ENCODE assay signal across 8 cellular contexts in genomic region chr6:142478117-142478516, GRCh38.
A peak's percentile ranks its signal among the peaks of the same experiment; 100 is the strongest.
DNase-seq lines count a peak whose midpoint lies in the region; ATAC-seq and TF ChIP-seq lines count a peak whose summit lies in the region.

No MANE protein-coding gene starts in this region.

- POLR2A ChIA-PET in WTC11 (lab: Charles Lee) = no interaction called here

- ATAC-seq in WTC11 (peak; percentile 68), HG02852 (IDR thresholded peaks at IDR 0.05; ENCODE audit: unreplicated experiment) (no peak), GM18861 (IDR thresholded peaks at IDR 0.05; ENCODE audit: unreplicated experiment) (no peak)

- no peak for TF ChIP-seq CTCF in WTC11 (IDR thresholded peaks at IDR 0.05)

- H3K36me3 Mint-ChIP-seq in WTC11 = peaks cover 10% of the 10 kb centered on the region; the same call in 1 of the 2 replicates

- H3K27me3 Mint-ChIP-seq in WTC11 (ENCODE audit: low read depth) = no peaks in the 10 kb centered on the region

- peaks cover 15% of the 10 kb centered on the region for H3K9me3 Mint-ChIP-seq in WTC11

- CTCF ChIA-PET in WTC11 (lab: Charles Lee) = no interaction called here

- peaks cover 7% of the 10 kb centered on the region for H3K4me1 Mint-ChIP-seq in WTC11

- no peak overlapping the region for H3K27ac Mint-ChIP-seq in WTC11

- in situ Hi-C loops in KBM-7 (cut with MboI; ENCODE audit: low pct_unique_long_range_greater_than_20kb, low sequenced_read_pairs) = no loop called here

- H3K4me3 Mint-ChIP-seq in WTC11 = no peak overlapping the region

- peak; percentile 54 for DNase-seq in SIG-M5 treated with dmso at 0.1 percent for 504 hours (lab: John Stamatoyannopoulos, UW; ENCODE audit: unreplicated experiment)
- DNase-seq in SIG-M5 (lab: John Stamatoyannopoulos, UW) = no peak
- peak; percentile 66 for DNase-seq in KBM-7
- DNase-seq in WTC11 (ENCODE audit: low spot score) = no peak
- DNase-seq in myocyte (ENCODE audit: low read depth) = peak; percentile 48
- DNase-seq in NCI-H2029 (lab: John Stamatoyannopoulos, UW) = no peak

TF ChIP-seq in WTC11, 78 proteins besides CTCF, POLR2A, EP300 and RAD21:
- TF ChIP-seq E2F1 (CRISPR knock-in tag; IDR thresholded peaks at IDR 0.05) (no peak), JUN (CRISPR knock-in tag; IDR thresholded peaks at IDR 0.05) (no peak), SMAD4 (CRISPR knock-in tag; IDR thresholded peaks at IDR 0.05) (no peak), NFE2L1 (CRISPR knock-in tag; IDR thresholded peaks at IDR 0.05) (peak; percentile 85), ARID4B (CRISPR knock-in tag; IDR thresholded peaks at IDR 0.05; ENCODE audit: borderline replicate concordance) (no peak), IRF1 (CRISPR knock-in tag; IDR thresholded peaks at IDR 0.05) (no peak), FOXP1 (CRISPR knock-in tag; IDR thresholded peaks at IDR 0.05; ENCODE audit: borderline replicate concordance) (no peak), MLX (CRISPR knock-in tag; IDR thresholded peaks at IDR 0.05) (no peak), RORB (CRISPR knock-in tag; IDR thresholded peaks at IDR 0.05) (no peak)
TF ChIP-seq in WTC11: peak in this region for 1.

Comparison
In these comparisons a context has a peak if more than half of its experiments do, and no peak if none do; other contexts are left out.
1. DNase-seq: peak in SIG-M5 treated with dmso at 0.1 percent for 504 hours (single experiment), KBM-7 (single experiment) and myocyte (single experiment); none in SIG-M5 (single experiment), WTC11 (single experiment) and NCI-H2029 (single experiment).